1 cellular context compared by ENCODE assay signal in the genomic region with DNA sequence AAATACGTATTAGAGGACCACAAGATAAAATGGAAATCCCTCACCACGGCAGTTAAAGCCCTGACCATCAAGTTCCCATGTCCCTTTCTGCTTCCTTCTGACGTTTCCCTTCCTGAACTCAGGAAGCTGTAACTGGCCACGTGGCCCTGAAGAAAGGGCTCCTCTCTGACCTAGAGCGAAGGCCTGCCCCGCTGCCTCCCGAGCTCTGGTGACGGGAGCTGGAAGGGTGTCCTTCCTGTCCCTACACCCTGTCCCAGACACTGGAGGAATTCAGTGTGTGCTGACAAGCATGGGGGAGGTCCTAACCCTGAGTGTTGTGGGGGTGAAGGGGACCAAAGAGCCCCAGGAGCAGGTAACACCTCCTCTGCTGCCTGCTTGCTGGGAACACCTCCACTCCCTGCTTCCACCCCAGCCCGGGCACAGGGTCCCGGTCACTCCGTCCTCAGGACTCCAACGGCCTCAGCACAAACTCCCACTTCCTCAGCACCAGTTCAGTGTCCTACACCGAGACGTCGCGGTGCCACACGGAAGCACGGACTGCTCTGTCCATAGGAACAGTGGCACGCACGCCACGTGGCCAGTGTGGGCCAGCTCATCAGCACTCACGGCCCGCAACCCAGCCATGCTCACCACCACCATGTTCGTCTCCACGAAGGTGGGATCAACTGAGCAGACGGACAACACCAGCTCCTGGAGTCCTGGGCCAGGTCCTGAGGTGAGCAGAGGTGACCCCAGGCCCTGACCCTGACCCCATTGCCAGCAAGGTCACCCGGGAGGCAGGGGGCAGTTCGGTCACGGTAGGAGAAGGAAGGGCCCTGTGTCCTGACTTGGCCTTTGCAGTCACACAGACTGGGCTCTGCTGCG.
TF ChIP-seq lines count a peak whose summit lies in the region.

No MANE protein-coding gene starts in this region.

TF ChIP-seq in endothelial cell of umbilical vein, 7 proteins besides CTCF, POLR2A, EP300 and RAD21:
- TF ChIP-seq EZH2 (IDR thresholded peaks at IDR 0.05; ENCODE audit: borderline replicate concordance, low read depth, low read length, severe bottlenecking) (no peak), JUN (IDR thresholded peaks at IDR 0.05; ENCODE audit: borderline replicate concordance, insufficient read depth, insufficient read length, low read depth) (no peak)
- TF ChIP-seq, protein P1, sequence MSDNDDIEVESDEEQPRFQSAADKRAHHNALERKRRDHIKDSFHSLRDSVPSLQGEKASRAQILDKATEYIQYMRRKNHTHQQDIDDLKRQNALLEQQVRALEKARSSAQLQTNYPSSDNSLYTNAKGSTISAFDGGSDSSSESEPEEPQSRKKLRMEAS (IDR thresholded peaks at IDR 0.05; ENCODE audit: insufficient read depth, insufficient read length), result peak; percentile 23
